In the genomic region with DNA sequence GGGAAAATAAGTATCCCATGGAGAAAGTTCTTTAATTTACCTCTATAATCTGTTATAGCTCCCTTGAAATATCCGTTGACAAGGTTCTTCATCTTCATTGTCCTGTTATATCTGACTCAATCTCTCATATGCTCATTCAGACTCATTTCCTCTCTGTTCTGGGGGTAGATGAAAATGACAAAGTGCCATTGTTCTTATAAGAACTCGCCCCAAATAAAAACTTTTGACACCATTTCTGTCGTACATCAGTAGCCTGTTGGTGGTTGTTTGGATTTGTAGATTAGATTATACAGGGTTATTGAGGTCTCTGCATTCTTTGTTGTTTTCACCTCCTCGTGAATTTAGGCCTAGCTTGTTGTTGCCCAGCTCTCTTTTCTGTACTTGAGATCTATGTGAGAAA, we compare ENCODE assay signal across 23 cellular contexts. TPM values are rescaled to one million over a fixed set of nuclear protein-coding genes. Genes with fewer than 3 reads are reported as not detected.
DNase-seq lines count a peak whose midpoint lies in the region; ATAC-seq and TF ChIP-seq lines count a peak whose summit lies in the region.
"Had no signal": no experiment of that assay in that cellular context is flagged by ENCODE, and none has a peak within 500 bp of the region (broad histone marks: within the 10 kb centered on the region; RNA-seq: fewer than 3 reads in every experiment).

No MANE protein-coding gene starts in this region.

- TF ChIP-seq CTCF in 22Rv1 (IDR thresholded peaks at IDR 0.05) (no peak), RWPE2 (IDR thresholded peaks at IDR 0.05; ENCODE audit: poor library complexity, severe bottlenecking) (no peak), dorsolateral prefrontal cortex (IDR thresholded peaks at IDR 0.05 in 54 of 56, conservative IDR thresholded peaks at IDR 0.05 in 2 of 56; ENCODE audit: low read depth in 1 of 56, partially characterized antibody in 56 of 56) (no peak), nephron (IDR thresholded peaks at IDR 0.05; ENCODE audit: unreplicated experiment in 3 of 3) (no peak)

- H3K4me1 Mint-ChIP-seq in nephron: peaks cover 40% of the 10 kb centered on the region
- H3K4me1 Mint-ChIP-seq in activated T-cell treated with anti-CD3 and anti-CD28 coated beads, Interleukin-2, amount 50 U/mL, for 72 hours (ENCODE audit: low read depth): no peaks in the 10 kb centered on the region
- H3K4me1 Mint-ChIP-seq: T-cell had no signal

- no peaks in the 10 kb centered on the region for H3K27me3 Mint-ChIP-seq in nephron (ENCODE audit: low read depth)
- H3K27me3 Mint-ChIP-seq in activated T-cell treated with anti-CD3 and anti-CD28 coated beads, Interleukin-2, amount 50 U/mL, for 72 hours (ENCODE audit: low read depth): no peaks in the 10 kb centered on the region

- no peak overlapping the region for H3K4me3 Mint-ChIP-seq in nephron
- no peak overlapping the region for H3K4me3 Mint-ChIP-seq in activated T-cell treated with anti-CD3 and anti-CD28 coated beads, Interleukin-2, amount 50 U/mL, for 72 hours
- H3K4me3 Mint-ChIP-seq: T-cell had no signal

- intact Hi-C loops in dorsolateral prefrontal cortex (cut with DNase I): no loop called here

- peaks cover 53% of the 10 kb centered on the region for H3K36me3 Mint-ChIP-seq in nephron (ENCODE audit: low read depth)
- peaks cover 0 to 2% of the 10 kb centered on the region in 2 donors for H3K36me3 Mint-ChIP-seq in activated T-cell treated with anti-CD3 and anti-CD28 coated beads, Interleukin-2, amount 50 U/mL, for 72 hours (ENCODE audit: insufficient read depth in 2 of 2)

- DNase-seq in RWPE2 (ENCODE audit: low spot score) (no peak), dorsolateral prefrontal cortex (no peak), NAMALWA (ENCODE audit: low spot score) (no peak)
- DNase-seq in activated T-cell treated with anti-CD3 and anti-CD28 coated beads, Interleukin-2, amount 50 U/mL, for 72 hours: no peak
- DNase-seq: activated CD4-positive, alpha-beta T cell treated with anti-CD3 and anti-CD28 coated beads, Interleukin-2, amount 50 U/mL, for 1 hour; activated gamma-delta T cell treated with Interleukin-2 at 50 U/mL for 16 hours; amygdala; colonic mucosa; foreskin fibroblast; GDM1; Kasumi-1; left lung; NCI-H526; stimulated activated CD4-positive, alpha-beta T cell treated with anti-CD3 and anti-CD28 coated beads, Interleukin-2, amount 100 ng/mL, for 48 hours; stomach; T-cell; uterus had no signal

- H3K27ac Mint-ChIP-seq in nephron: peak overlapping the region in 2 of 3 experiments; percentile 10 to 31
- no peak overlapping the region for H3K27ac Mint-ChIP-seq in activated T-cell treated with anti-CD3 and anti-CD28 coated beads, Interleukin-2, amount 50 U/mL, for 72 hours
- H3K27ac Mint-ChIP-seq: T-cell had no signal

- H3K9me3 Mint-ChIP-seq in nephron: peaks cover 23% of the 10 kb centered on the region
- H3K9me3 Mint-ChIP-seq in activated T-cell treated with anti-CD3 and anti-CD28 coated beads, Interleukin-2, amount 50 U/mL, for 72 hours: peaks cover 0 to 2% of the 10 kb centered on the region in 2 donors

- H3K4me1 ChIP-seq in RWPE2 (ENCODE audit: insufficient read depth, poor library complexity, severe bottlenecking): peaks cover 47% of the 10 kb centered on the region
- H3K4me1 ChIP-seq: colonic mucosa had no signal

- H3K36me3 ChIP-seq in RWPE2 (ENCODE audit: low read depth): peaks cover 32% of the 10 kb centered on the region
- H3K36me3 ChIP-seq: colonic mucosa, left lung, stomach, uterus had no signal

- H3K27me3 ChIP-seq in RWPE2 (ENCODE audit: insufficient read depth, poor library complexity, severe bottlenecking): no peaks in the 10 kb centered on the region
- H3K27me3 ChIP-seq in dorsolateral prefrontal cortex: no peaks in the 10 kb centered on the region
- H3K27me3 ChIP-seq: colonic mucosa, left lung, stomach, uterus had no signal

- H3K9me3 ChIP-seq in RWPE2 (ENCODE audit: severe bottlenecking): peaks cover 9% of the 10 kb centered on the region
- H3K9me3 ChIP-seq: colonic mucosa, uterus had no signal

- H3K4me3 ChIP-seq in RWPE2 (ENCODE audit: severe bottlenecking): no peak overlapping the region
- H3K4me3 ChIP-seq in dorsolateral prefrontal cortex: no peak overlapping the region
- H3K4me3 ChIP-seq: colonic mucosa, left lung, stomach, uterus had no signal

- H3K27ac ChIP-seq in 22Rv1: peak overlapping the region; percentile 1; the same call in 1 of the 2 replicates
- H3K27ac ChIP-seq in RWPE2 (ENCODE audit: poor library complexity, severe bottlenecking): peak overlapping the region; percentile 95
- peak overlapping the region in 58 of 59 donors; percentile 30 to 100 (median 90) for H3K27ac ChIP-seq in dorsolateral prefrontal cortex
- H3K27ac ChIP-seq: colonic mucosa, left lung, stomach, uterus, VCaP had no signal

- peak; percentile 26; the same call in 1 of the 3 replicates for ATAC-seq in RWPE2 (ENCODE audit: low read depth)
- no peak for ATAC-seq in GM21737 (IDR thresholded peaks at IDR 0.05; ENCODE audit: unreplicated experiment)
- no peak for ATAC-seq in HG02973 (IDR thresholded peaks at IDR 0.05; ENCODE audit: unreplicated experiment)
- ATAC-seq in activated T-cell treated with anti-CD3 and anti-CD28 coated beads, Interleukin-2, amount 50 U/mL, for 72 hours (replicated peaks in 1 of 2): no peak
- ATAC-seq: left lung, Right ventricle myocardium inferior, T-cell had no signal

RNA-seq across cellular contexts. Expression of gene IPO9, which starts 55.2 kb away (rescaled TPM):
- 10 to 100 TPM; 39.9 to 70.3 (median 56.0) TPM for total RNA-seq in dorsolateral prefrontal cortex
- 10 to 100 TPM; 47.8 to 49.8 TPM for total RNA-seq in activated T-cell treated with anti-CD3 and anti-CD28 coated beads, Interleukin-2, amount 50 U/mL, for 72 hours

Comparison
In these comparisons a context has a peak if more than half of its experiments do, and no peak if none do; other contexts are left out.
1. H3K27ac ChIP-seq: peak in every context shown above with its lines; median percentile 95 in RWPE2; 90 in dorsolateral prefrontal cortex; 1 in 22Rv1.